Comparison of ENCODE assay signal across 1 cellular context in genomic region chr20:34955232-34956040, GRCh38.
TF ChIP-seq lines count a peak whose summit lies in the region.

Gene GSS (minus strand): TSS chr20:34955806. CDS start chr20:34951852, 3,954 bp downstream.
Gene MYH7B (plus strand): TSS chr20:34955868. CDS start chr20:34978006, 22,138 bp downstream.

TF ChIP-seq in K562, 482 proteins besides CTCF, POLR2A, EP300 and RAD21 (continued from another document and continues in another):
- TF ChIP-seq, protein P1, sequence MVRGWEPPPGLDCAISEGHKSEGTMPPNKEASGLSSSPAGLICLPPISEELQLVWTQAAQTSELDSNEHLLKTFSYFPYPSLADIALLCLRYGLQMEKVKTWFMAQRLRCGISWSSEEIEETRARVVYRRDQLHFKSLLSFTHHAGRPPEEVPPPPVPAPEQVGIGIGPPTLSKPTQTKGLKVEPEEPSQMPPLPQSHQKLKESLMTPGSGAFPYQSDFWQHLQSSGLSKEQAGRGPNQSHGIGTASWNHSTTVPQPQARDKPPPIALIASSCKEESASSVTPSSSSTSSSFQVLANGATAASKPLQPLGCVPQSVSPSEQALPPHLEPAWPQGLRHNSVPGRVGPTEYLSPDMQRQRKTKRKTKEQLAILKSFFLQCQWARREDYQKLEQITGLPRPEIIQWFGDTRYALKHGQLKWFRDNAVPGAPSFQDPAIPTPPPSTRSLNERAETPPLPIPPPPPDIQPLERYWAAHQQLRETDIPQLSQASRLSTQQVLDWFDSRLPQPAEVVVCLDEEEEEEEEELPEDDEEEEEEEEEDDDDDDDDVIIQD (CRISPR knock-in tag; IDR thresholded peaks at IDR 0.05) = no peak
- TF ChIP-seq TAF1 (IDR thresholded peaks at IDR 0.05; ENCODE audit: control insufficient read depth, extremely low read depth, insufficient read depth, low read length, severe bottlenecking) (peak; percentile 99), SMAD3 (CRISPR knock-in tag; conservative IDR thresholded peaks at IDR 0.05) (no peak), PKNOX1 (IDR thresholded peaks at IDR 0.05) (peak; percentile 71), SIN3B (IDR thresholded peaks at IDR 0.05; ENCODE audit: low read depth) (no peak; the same call in 1 of the 2 replicates), LARP7 (IDR thresholded peaks at IDR 0.05) (peak; percentile 90; the same call in 1 of the 2 replicates), IFI16 (CRISPR knock-in tag; IDR thresholded peaks at IDR 0.05) (0 out of 2 replicates have a peak, but pooled peaks have one; percentile 3), CREM (IDR thresholded peaks at IDR 0.05; ENCODE audit: low read depth) (0 out of 2 replicates have a peak, but pooled peaks have one; percentile 45), MCM7 (IDR thresholded peaks at IDR 0.05) (peak in 1 of 2 experiments; percentile 86; a peak in 1 of 4 replicates), HMG20A (CRISPR knock-in tag; conservative IDR thresholded peaks at IDR 0.05) (no peak), THRB (CRISPR knock-in tag; conservative IDR thresholded peaks at IDR 0.05) (0 out of 2 replicates have a peak, but pooled peaks have one; percentile 14), POLR2B (IDR thresholded peaks at IDR 0.05; ENCODE audit: low read depth, partially characterized antibody) (peak; percentile 85), ZNF57 (CRISPR knock-in tag; IDR thresholded peaks at IDR 0.05) (0 out of 2 replicates have a peak, but pooled peaks have one; percentile 8), ZBTB7A (IDR thresholded peaks at IDR 0.05; ENCODE audit: borderline replicate concordance, control insufficient read depth, low read depth, low read length) (peak; percentile 90), NCOA1 (IDR thresholded peaks at IDR 0.05; ENCODE audit: low read depth) (peak; percentile 55; the same call in 1 of the 2 replicates), E2F5 (CRISPR knock-in tag; IDR thresholded peaks at IDR 0.05) (peak; percentile 76; the same call in 1 of the 2 replicates), SIRT6 (IDR thresholded peaks at IDR 0.05; ENCODE audit: low read depth, low read length) (no peak), CHD2 (IDR thresholded peaks at IDR 0.05; ENCODE audit: low read depth, low read length) (no peak), TRIM25 (IDR thresholded peaks at IDR 0.05; ENCODE audit: borderline replicate concordance) (peak; percentile 94; the same call in 1 of the 2 replicates), RBFOX2 (IDR thresholded peaks at IDR 0.05; ENCODE audit: low read depth, low read length) (peak; percentile 98), COPS2 (conservative IDR thresholded peaks at IDR 0.05) (no peak), CHCHD3 (CRISPR knock-in tag; IDR thresholded peaks at IDR 0.05) (no peak), PCBP2 (IDR thresholded peaks at IDR 0.05; ENCODE audit: low read depth, low read length, poor library complexity, severe bottlenecking) (no peak), ZBED1 (IDR thresholded peaks at IDR 0.05) (no peak), HNRNPLL (IDR thresholded peaks at IDR 0.05; ENCODE audit: low read depth, low read length, poor library complexity, severe bottlenecking) (peak; percentile 80), MCM5 (IDR thresholded peaks at IDR 0.05; ENCODE audit: low read depth) (no peak), YBX1 (IDR thresholded peaks at IDR 0.05) (no peak), GABPB1 (CRISPR knock-in tag; IDR thresholded peaks at IDR 0.05) (peak; percentile 79), DDX20 (tag; IDR thresholded peaks at IDR 0.05; ENCODE audit: low read depth) (no peak), MTA1 (IDR thresholded peaks at IDR 0.05; ENCODE audit: borderline replicate concordance) (no peak), NONO (IDR thresholded peaks at IDR 0.05; ENCODE audit: low read depth in 2 of 2, low read length in 1 of 2) (peak in 1 of 2 experiments; percentile 30; a peak in 1 of 4 replicates), RBM39 (optimal IDR thresholded peaks at IDR 0.05; ENCODE audit: low read depth, low read length) (peak; percentile 56)
- TF ChIP-seq, protein P2, sequence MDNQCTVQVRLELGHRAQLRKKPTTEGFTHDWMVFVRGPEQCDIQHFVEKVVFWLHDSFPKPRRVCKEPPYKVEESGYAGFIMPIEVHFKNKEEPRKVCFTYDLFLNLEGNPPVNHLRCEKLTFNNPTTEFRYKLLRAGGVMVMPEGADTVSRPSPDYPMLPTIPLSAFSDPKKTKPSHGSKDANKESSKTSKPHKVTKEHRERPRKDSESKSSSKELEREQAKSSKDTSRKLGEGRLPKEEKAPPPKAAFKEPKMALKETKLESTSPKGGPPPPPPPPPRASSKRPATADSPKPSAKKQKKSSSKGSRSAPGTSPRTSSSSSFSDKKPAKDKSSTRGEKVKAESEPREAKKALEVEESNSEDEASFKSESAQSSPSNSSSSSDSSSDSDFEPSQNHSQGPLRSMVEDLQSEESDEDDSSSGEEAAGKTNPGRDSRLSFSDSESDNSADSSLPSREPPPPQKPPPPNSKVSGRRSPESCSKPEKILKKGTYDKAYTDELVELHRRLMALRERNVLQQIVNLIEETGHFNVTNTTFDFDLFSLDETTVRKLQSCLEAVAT (IDR thresholded peaks at IDR 0.05) = peak in 1 of 2 experiments; percentile 35; a peak in 1 of 4 replicates
- TF ChIP-seq, protein P3, sequence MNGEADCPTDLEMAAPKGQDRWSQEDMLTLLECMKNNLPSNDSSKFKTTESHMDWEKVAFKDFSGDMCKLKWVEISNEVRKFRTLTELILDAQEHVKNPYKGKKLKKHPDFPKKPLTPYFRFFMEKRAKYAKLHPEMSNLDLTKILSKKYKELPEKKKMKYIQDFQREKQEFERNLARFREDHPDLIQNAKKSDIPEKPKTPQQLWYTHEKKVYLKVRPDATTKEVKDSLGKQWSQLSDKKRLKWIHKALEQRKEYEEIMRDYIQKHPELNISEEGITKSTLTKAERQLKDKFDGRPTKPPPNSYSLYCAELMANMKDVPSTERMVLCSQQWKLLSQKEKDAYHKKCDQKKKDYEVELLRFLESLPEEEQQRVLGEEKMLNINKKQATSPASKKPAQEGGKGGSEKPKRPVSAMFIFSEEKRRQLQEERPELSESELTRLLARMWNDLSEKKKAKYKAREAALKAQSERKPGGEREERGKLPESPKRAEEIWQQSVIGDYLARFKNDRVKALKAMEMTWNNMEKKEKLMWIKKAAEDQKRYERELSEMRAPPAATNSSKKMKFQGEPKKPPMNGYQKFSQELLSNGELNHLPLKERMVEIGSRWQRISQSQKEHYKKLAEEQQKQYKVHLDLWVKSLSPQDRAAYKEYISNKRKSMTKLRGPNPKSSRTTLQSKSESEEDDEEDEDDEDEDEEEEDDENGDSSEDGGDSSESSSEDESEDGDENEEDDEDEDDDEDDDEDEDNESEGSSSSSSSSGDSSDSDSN (IDR thresholded peaks at IDR 0.05; ENCODE audit: borderline replicate concordance in 1 of 2, low read depth in 2 of 2, low read length in 2 of 2) = peak; percentile 53 to 69; a peak in 1 of 4 replicates
- TF ChIP-seq, protein P4, sequence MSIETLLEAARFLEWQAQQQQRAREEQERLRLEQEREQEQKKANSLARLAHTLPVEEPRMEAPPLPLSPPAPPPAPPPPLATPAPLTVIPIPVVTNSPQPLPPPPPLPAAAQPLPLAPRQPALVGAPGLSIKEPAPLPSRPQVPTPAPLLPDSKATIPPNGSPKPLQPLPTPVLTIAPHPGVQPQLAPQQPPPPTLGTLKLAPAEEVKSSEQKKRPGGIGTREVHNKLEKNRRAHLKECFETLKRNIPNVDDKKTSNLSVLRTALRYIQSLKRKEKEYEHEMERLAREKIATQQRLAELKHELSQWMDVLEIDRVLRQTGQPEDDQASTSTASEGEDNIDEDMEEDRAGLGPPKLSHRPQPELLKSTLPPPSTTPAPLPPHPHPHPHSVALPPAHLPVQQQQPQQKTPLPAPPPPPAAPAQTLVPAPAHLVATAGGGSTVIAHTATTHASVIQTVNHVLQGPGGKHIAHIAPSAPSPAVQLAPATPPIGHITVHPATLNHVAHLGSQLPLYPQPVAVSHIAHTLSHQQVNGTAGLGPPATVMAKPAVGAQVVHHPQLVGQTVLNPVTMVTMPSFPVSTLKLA (conservative IDR thresholded peaks at IDR 0.05) = peak; percentile 21 to 66; a peak in 3 of 4 replicates
- TF ChIP-seq, protein P5, sequence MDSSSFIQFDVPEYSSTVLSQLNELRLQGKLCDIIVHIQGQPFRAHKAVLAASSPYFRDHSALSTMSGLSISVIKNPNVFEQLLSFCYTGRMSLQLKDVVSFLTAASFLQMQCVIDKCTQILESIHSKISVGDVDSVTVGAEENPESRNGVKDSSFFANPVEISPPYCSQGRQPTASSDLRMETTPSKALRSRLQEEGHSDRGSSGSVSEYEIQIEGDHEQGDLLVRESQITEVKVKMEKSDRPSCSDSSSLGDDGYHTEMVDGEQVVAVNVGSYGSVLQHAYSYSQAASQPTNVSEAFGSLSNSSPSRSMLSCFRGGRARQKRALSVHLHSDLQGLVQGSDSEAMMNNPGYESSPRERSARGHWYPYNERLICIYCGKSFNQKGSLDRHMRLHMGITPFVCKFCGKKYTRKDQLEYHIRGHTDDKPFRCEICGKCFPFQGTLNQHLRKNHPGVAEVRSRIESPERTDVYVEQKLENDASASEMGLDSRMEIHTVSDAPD (CRISPR knock-in tag; IDR thresholded peaks at IDR 0.05) = no peak
- TF ChIP-seq, protein P6, sequence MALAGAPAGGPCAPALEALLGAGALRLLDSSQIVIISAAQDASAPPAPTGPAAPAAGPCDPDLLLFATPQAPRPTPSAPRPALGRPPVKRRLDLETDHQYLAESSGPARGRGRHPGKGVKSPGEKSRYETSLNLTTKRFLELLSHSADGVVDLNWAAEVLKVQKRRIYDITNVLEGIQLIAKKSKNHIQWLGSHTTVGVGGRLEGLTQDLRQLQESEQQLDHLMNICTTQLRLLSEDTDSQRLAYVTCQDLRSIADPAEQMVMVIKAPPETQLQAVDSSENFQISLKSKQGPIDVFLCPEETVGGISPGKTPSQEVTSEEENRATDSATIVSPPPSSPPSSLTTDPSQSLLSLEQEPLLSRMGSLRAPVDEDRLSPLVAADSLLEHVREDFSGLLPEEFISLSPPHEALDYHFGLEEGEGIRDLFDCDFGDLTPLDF (CRISPR knock-in tag; IDR thresholded peaks at IDR 0.05) = peak; percentile 79; the same call in 1 of the 2 replicates
- TF ChIP-seq, protein P7, sequence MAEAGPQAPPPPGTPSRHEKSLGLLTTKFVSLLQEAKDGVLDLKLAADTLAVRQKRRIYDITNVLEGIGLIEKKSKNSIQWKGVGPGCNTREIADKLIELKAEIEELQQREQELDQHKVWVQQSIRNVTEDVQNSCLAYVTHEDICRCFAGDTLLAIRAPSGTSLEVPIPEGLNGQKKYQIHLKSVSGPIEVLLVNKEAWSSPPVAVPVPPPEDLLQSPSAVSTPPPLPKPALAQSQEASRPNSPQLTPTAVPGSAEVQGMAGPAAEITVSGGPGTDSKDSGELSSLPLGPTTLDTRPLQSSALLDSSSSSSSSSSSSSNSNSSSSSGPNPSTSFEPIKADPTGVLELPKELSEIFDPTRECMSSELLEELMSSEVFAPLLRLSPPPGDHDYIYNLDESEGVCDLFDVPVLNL (CRISPR knock-in tag; IDR thresholded peaks at IDR 0.05; ENCODE audit: low read depth) = no peak
